23 cellular contexts compared by ENCODE assay signal in the genomic region with DNA sequence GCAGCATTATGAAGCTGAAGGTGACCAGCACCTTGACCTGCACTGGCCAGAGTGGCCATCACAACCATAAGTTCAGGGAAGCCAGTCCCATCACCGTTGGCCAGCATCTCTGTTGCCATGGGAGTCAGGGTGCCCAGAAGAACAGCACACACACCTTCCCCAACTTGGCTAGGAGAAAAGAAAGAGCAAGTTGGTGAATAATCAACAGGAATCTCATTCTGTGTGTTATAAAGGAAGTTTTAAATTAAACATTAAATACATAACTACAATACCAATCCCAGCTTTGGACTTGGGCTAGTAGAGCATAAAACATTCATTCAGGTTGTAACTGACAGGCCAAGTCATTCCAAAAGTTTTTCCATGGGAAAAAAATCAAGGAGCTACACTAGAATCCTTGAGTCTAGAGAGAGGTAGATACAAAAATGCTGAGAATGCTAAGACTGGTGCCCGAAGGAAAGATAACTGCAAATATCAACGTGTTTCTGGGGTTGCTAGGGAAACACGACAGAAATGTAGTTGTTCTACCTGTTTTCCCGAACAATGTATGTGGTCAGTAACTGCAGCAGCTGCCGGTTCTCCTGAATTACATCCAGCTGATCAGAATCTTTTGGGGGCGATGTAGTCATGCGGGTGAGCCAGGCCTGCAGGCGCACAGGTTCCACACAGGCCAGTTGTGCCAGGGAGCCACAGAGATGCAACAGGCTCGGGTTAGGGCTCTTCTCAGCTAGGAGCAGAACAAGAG. TPM values are rescaled to one million over a fixed set of nuclear protein-coding genes. Genes with fewer than 3 reads are reported as not detected.
A peak's percentile ranks its signal among the peaks of the same experiment; 100 is the strongest.
DNase-seq lines count a peak whose midpoint lies in the region; ATAC-seq and TF ChIP-seq lines count a peak whose summit lies in the region.
"Had no signal": no experiment of that assay in that cellular context is flagged by ENCODE, and none has a peak within 500 bp of the region (broad histone marks: within the 10 kb centered on the region; RNA-seq: fewer than 3 reads in every experiment).

No MANE protein-coding gene starts in this region.

- BruUV-seq in PC-9 (replicated peaks; lab: Mats Ljungman, UMichigan) = no TSS peak

- no peaks in the 10 kb centered on the region for H3K79me2 ChIP-seq in PC-9 (ENCODE audit: low read depth)

- no peaks in the 10 kb centered on the region for H3K27me3 ChIP-seq in PC-9 (ENCODE audit: insufficient read depth, low read depth)
- H3K27me3 ChIP-seq: neural progenitor cell, upper lobe of left lung had no signal

- TF ChIP-seq CTCF in PC-9 (conservative IDR thresholded peaks at IDR 0.05) (no peak), progenitor cell of endocrine pancreas (IDR thresholded peaks at IDR 0.05; ENCODE audit: unreplicated experiment) (no peak)

- no peaks in the 10 kb centered on the region for H3K9me3 ChIP-seq in PC-9 (ENCODE audit: insufficient read depth, low read depth)
- H3K9me3 ChIP-seq: psoas muscle, SK-N-SH, upper lobe of left lung had no signal

- no peaks in the 10 kb centered on the region for H3K9me2 ChIP-seq in PC-9 (ENCODE audit: insufficient read depth)
- H3K9me2 ChIP-seq: SK-N-SH had no signal

- H3F3A ChIP-seq in PC-9 (ENCODE audit: insufficient read depth, low read depth) = no peaks in the 10 kb centered on the region

- peak overlapping the region; percentile 22 for H3K27ac Mint-ChIP-seq in progenitor cell of endocrine pancreas
- H3K27ac Mint-ChIP-seq: activated CD4-positive, alpha-beta T cell treated with anti-CD3 and anti-CD28 coated beads, Interleukin-2, amount 10 ng/mL, durations not matched to agents 24 days and 14 days; neural progenitor cell; T-helper 17 cell had no signal

- no peaks in the 10 kb centered on the region for H3K4me1 Mint-ChIP-seq in progenitor cell of endocrine pancreas (ENCODE audit: low read depth)
- H3K4me1 Mint-ChIP-seq: CD8-positive, alpha-beta memory T cell; neural progenitor cell had no signal

- H3K27ac ChIP-seq in PC-9 = no peak overlapping the region
- H3K27ac ChIP-seq: 22Rv1, neural progenitor cell, psoas muscle had no signal

- POLR2A ChIA-PET in PC-9 (lab: Charles Lee; ENCODE audit: unreplicated experiment) = no interaction called here

- H2AFZ ChIP-seq in PC-9 = no peak overlapping the region
- H2AFZ ChIP-seq: GM23248, neural progenitor cell had no signal

- CTCF ChIA-PET in PC-9 (lab: Charles Lee) = no interaction called here

- H3K4me3 ChIP-seq in PC-9 = no peak overlapping the region
- H3K4me3 ChIP-seq: GM23248, neural progenitor cell, psoas muscle, upper lobe of left lung had no signal

- peaks cover 13% of the 10 kb centered on the region for H3K36me3 ChIP-seq in PC-9 (ENCODE audit: low read depth)

- H4K20me1 ChIP-seq in PC-9 (ENCODE audit: insufficient read depth) = no peaks in the 10 kb centered on the region

- no peaks in the 10 kb centered on the region for H3K4me1 ChIP-seq in PC-9 (replicated peaks; ENCODE audit: insufficient read depth)
- H3K4me1 ChIP-seq: neural progenitor cell, psoas muscle, upper lobe of left lung had no signal

- H3K4me3 Mint-ChIP-seq in progenitor cell of endocrine pancreas (ENCODE audit: low read depth) = no peak overlapping the region
- H3K4me3 Mint-ChIP-seq: activated CD4-positive, alpha-beta T cell treated with anti-CD3 and anti-CD28 coated beads, Interleukin-2, amount 10 ng/mL, durations not matched to agents 24 days and 14 days; CD8-positive, alpha-beta memory T cell; neural progenitor cell; T-helper 17 cell had no signal

- intact Hi-C loops in PC-9 (cut with micrococcal nuclease; ENCODE audit: unreplicated experiment) = no loop called here

- no peaks in the 10 kb centered on the region for H3K27me3 Mint-ChIP-seq in progenitor cell of endocrine pancreas
- H3K27me3 Mint-ChIP-seq: activated CD4-positive, alpha-beta T cell treated with anti-CD3 and anti-CD28 coated beads, Interleukin-2, amount 10 ng/mL, durations not matched to agents 24 days and 14 days; CD8-positive, alpha-beta memory T cell; T-helper 17 cell had no signal

- peaks cover 40% of the 10 kb centered on the region for H3K36me3 Mint-ChIP-seq in progenitor cell of endocrine pancreas (ENCODE audit: insufficient read depth)

- no peak for ATAC-seq in HG03025 (IDR thresholded peaks at IDR 0.05; ENCODE audit: low FRiP score, unreplicated experiment)
- ATAC-seq: left ventricle myocardium superior, psoas muscle, T-helper 17 cell had no signal

- DNase-seq in SIG-M5 treated with dmso at 0.1 percent for 504 hours (lab: John Stamatoyannopoulos, UW; ENCODE audit: unreplicated experiment) = peak; percentile 12
- no peak for DNase-seq in SIG-M5 (lab: John Stamatoyannopoulos, UW)
- peak; percentile 43 to 54 for DNase-seq in PC-9
- peak; percentile 52 for DNase-seq in left kidney (ENCODE audit: low read depth, low spot score)
- no peak for DNase-seq in progenitor cell of endocrine pancreas (ENCODE audit: low spot score, unreplicated experiment)
- DNase-seq in cerebellar nuclear complex (lab: John Stamatoyannopoulos, UW) = no peak
- no peak for DNase-seq in NCI-H1092 (lab: John Stamatoyannopoulos, UW)
- DNase-seq: activated CD4-positive, alpha-beta T cell treated with anti-CD3 and anti-CD28 coated beads, Interleukin-2, amount 10 ng/mL, durations not matched to agents 24 days and 14 days; CD8-positive, alpha-beta memory T cell; DMS153; GM23248; KG1; left ventricle myocardium superior; NCI-H1694 treated with DMSO at 0.1 percent for 48 hours; NCI-H526 treated with DMSO at 0.1 percent for 48 hours; psoas muscle; SK-N-SH; stimulated activated CD8-positive, alpha-beta memory T cell treated with anti-CD3 and anti-CD28 coated beads, Interleukin-4, amount 100 ng/mL, for 48 hours; T-helper 17 cell; upper lobe of left lung had no signal

- no peaks in the 10 kb centered on the region for H3K9me3 Mint-ChIP-seq in progenitor cell of endocrine pancreas (ENCODE audit: low read depth)
- H3K9me3 Mint-ChIP-seq: activated CD4-positive, alpha-beta T cell treated with anti-CD3 and anti-CD28 coated beads, Interleukin-2, amount 10 ng/mL, durations not matched to agents 24 days and 14 days; CD8-positive, alpha-beta memory T cell; neural progenitor cell had no signal

- no peak overlapping the region for H3K4me2 ChIP-seq in PC-9
- H3K4me2 ChIP-seq: neural progenitor cell had no signal

RNA-seq across cellular contexts. Expression of a gene that starts 45.6 kb away (rescaled TPM):
- 117 and 126 TPM in 2 replicates for total RNA-seq in PC-9 (2021)
- total RNA-seq in progenitor cell of endocrine pancreas = 153 and 155 TPM in 2 replicates

Comparison
In these comparisons a context has a peak if more than half of its experiments do, and no peak if none do; other contexts are left out.
1. DNase-seq: peak in SIG-M5 treated with dmso at 0.1 percent for 504 hours (single experiment), PC-9 (2 of 2) and left kidney (single experiment); none in SIG-M5 (single experiment), progenitor cell of endocrine pancreas (single experiment), cerebellar nuclear complex (0 of 2) and NCI-H1092 (single experiment).